8 cellular contexts compared by ENCODE assay signal in genomic region chr11:117907276-117908110, GRCh38. TPM values are rescaled to one million over a fixed set of nuclear protein-coding genes. Genes with fewer than 3 reads are reported as not detected.
DNase-seq lines count a peak whose midpoint lies in the region; ATAC-seq and TF ChIP-seq lines count a peak whose summit lies in the region.

No MANE protein-coding gene starts in this region.

- intact Hi-C loops in Right ventricle myocardium inferior (cut with DNase I) = no loop called here

- no peak overlapping the region for H3K23ac ChIP-seq in trophoblast cell (ENCODE audit: low read length)

- WGBS in trophoblast cell (ENCODE audit: extremely low coverage, insufficient coverage, insufficient read length) = no CpG with 5 or more reads among the region's 24 CpGs
- WGBS in upper lobe of left lung, 2 donors = 45 to 52% methylated on average over 24 of the region's 24 CpGs

- no peaks in the 10 kb centered on the region for H3K9me3 Mint-ChIP-seq in activated naive CD8-positive, alpha-beta T cell treated with anti-CD3 and anti-CD28 coated beads for 36 hours

- no peaks in the 10 kb centered on the region for H3K79me2 ChIP-seq in trophoblast cell (ENCODE audit: control insufficient read depth, insufficient read depth, low read length, poor library complexity)

- no peak overlapping the region for H3K4ac ChIP-seq in trophoblast cell (ENCODE audit: low read depth, low read length)

- H3K4me1 ChIP-seq in SJSA1 (replicated peaks) = no peaks in the 10 kb centered on the region
- peaks cover 10 to 19% of the 10 kb centered on the region in 2 experiments for H3K4me1 ChIP-seq in trophoblast cell (ENCODE audit: control insufficient read depth in 1 of 2, insufficient read depth in 2 of 2, low read length in 2 of 2)
- H3K4me1 ChIP-seq in upper lobe of left lung = peaks cover 3 to 11% (median 5%) of the 10 kb centered on the region in 4 donors

- peak in 1 of 4 donors; percentile 38 for TF ChIP-seq POLR2A in upper lobe of left lung (IDR thresholded peaks at IDR 0.05)

- peak overlapping the region; percentile 71 for H2BK12ac ChIP-seq in trophoblast cell (ENCODE audit: low read length)

- peak overlapping the region; percentile 17 for H3K4me2 ChIP-seq in trophoblast cell (ENCODE audit: low read length)

- H3K18ac ChIP-seq in trophoblast cell (ENCODE audit: low read length) = no peak overlapping the region

- H2AFZ ChIP-seq in trophoblast cell (ENCODE audit: insufficient read depth, low read length, poor library complexity) = no peak overlapping the region

- TF ChIP-seq CTCF in upper lobe of left lung (IDR thresholded peaks at IDR 0.05) = no peak

- H3K4me3 Mint-ChIP-seq in activated naive CD8-positive, alpha-beta T cell treated with anti-CD3 and anti-CD28 coated beads for 36 hours = peak overlapping the region; percentile 70

- H3K27ac ChIP-seq in SJSA1 (no peak overlapping the region), trophoblast cell (ENCODE audit: low read depth, low read length) (no peak overlapping the region), upper lobe of left lung (no peak overlapping the region)

- H3K4me1 Mint-ChIP-seq in activated naive CD8-positive, alpha-beta T cell treated with anti-CD3 and anti-CD28 coated beads for 36 hours = peaks cover 15% of the 10 kb centered on the region

- peaks cover 2% of the 10 kb centered on the region for H3K79me1 ChIP-seq in trophoblast cell (ENCODE audit: low read length)

- H4K91ac ChIP-seq in trophoblast cell (ENCODE audit: low read depth, low read length) = peak overlapping the region; percentile 15

- no peak overlapping the region for H4K8ac ChIP-seq in trophoblast cell (ENCODE audit: low read depth, low read length)

- no peaks in the 10 kb centered on the region for H3K36me3 ChIP-seq in SJSA1
- no peaks in the 10 kb centered on the region for H3K36me3 ChIP-seq in trophoblast cell (ENCODE audit: control insufficient read depth in 1 of 2, insufficient read depth in 2 of 2, low read length in 2 of 2)
- H3K36me3 ChIP-seq in upper lobe of left lung = peaks cover 0 to 2% (median 0%) of the 10 kb centered on the region in 4 donors

- peak overlapping the region; percentile 6 for H2BK5ac ChIP-seq in trophoblast cell (ENCODE audit: low read depth, low read length, poor library complexity)

- H3K4me3 ChIP-seq in SJSA1 (no peak overlapping the region), trophoblast cell (ENCODE audit: low read depth, low read length) (no peak overlapping the region), upper lobe of left lung (no peak overlapping the region)

- TF ChIP-seq EP300 in upper lobe of left lung (IDR thresholded peaks at IDR 0.05) = no peak

- no peak overlapping the region for H2AK5ac ChIP-seq in trophoblast cell (ENCODE audit: low read length)

- H3K27me3 ChIP-seq in SJSA1 (replicated peaks) = no peaks in the 10 kb centered on the region
- H3K27me3 ChIP-seq in trophoblast cell (ENCODE audit: insufficient read depth, low read length) = no peaks in the 10 kb centered on the region
- no peaks in the 10 kb centered on the region for H3K27me3 ChIP-seq in upper lobe of left lung

- H3K27ac Mint-ChIP-seq in activated naive CD8-positive, alpha-beta T cell treated with anti-CD3 and anti-CD28 coated beads for 36 hours = peak overlapping the region; percentile 75

- H3K36me3 Mint-ChIP-seq in activated naive CD8-positive, alpha-beta T cell treated with anti-CD3 and anti-CD28 coated beads for 36 hours = no peaks in the 10 kb centered on the region

- no peaks in the 10 kb centered on the region for H3K27me3 Mint-ChIP-seq in activated naive CD8-positive, alpha-beta T cell treated with anti-CD3 and anti-CD28 coated beads for 36 hours

- ATAC-seq in Right ventricle myocardium inferior (peak; percentile 94), upper lobe of left lung (ENCODE audit: low FRiP score in 2 of 2) (peak; percentile 86 to 98)

- H3K9me3 ChIP-seq in SJSA1 (replicated peaks) = no peaks in the 10 kb centered on the region
- H3K9me3 ChIP-seq in trophoblast cell (ENCODE audit: insufficient read depth, low read depth, low read length) = no peaks in the 10 kb centered on the region
- H3K9me3 ChIP-seq in upper lobe of left lung = no peaks in the 10 kb centered on the region

- no peak overlapping the region for H2BK120ac ChIP-seq in trophoblast cell (ENCODE audit: insufficient read depth, low read length, poor library complexity)

- no peak overlapping the region for H4K12ac ChIP-seq in trophoblast cell (ENCODE audit: low read depth, low read length)

- DNase-seq in GM04504 (ENCODE audit: low read depth) (peak; percentile 31), M059J (ENCODE audit: low read depth) (peak; percentile 88), SJSA1 (ENCODE audit: low read depth in 1 of 2, low spot score in 2 of 2) (peak; percentile 35 to 62), Right ventricle myocardium inferior (ENCODE audit: missing footprints) (peak; percentile 89), trophoblast cell (peak; percentile 83 to 87), upper lobe of left lung (peak; percentile 72 to 95), NCI-H1694 treated with DMSO at 0.1 percent for 48 hours (lab: John Stamatoyannopoulos, UW) (no peak)
- DNase-seq in activated naive CD8-positive, alpha-beta T cell treated with anti-CD3 and anti-CD28 coated beads for 36 hours = peak; percentile 77

- H3K9ac ChIP-seq in trophoblast cell (ENCODE audit: low read length) = no peak overlapping the region

- no peak overlapping the region for H3K14ac ChIP-seq in trophoblast cell (ENCODE audit: low read length)

RNA-seq across cellular contexts. Expression of gene TMPRSS13, which starts 21.7 kb away (rescaled TPM):
- total RNA-seq in M059J (2014; rRNA removed; shearing (Covaris generic)) = not detected in 2 replicates
- not detected in 2 replicates for total RNA-seq in SJSA1 (2014; rRNA removed; shearing (Covaris generic))
- total RNA-seq in activated naive CD8-positive, alpha-beta T cell treated with anti-CD3 and anti-CD28 coated beads for 36 hours = 1 to 10 TPM; 1.9 to 3.4 TPM
- not detected for total RNA-seq in Right ventricle myocardium inferior
- 4.0 and 4.1 TPM in 2 replicates for polyA plus RNA-seq in trophoblast cell (2013)
- total RNA-seq in upper lobe of left lung = 10 to 100 TPM in 2 of 6 donors, 1 to 10 TPM in 4; 4.6 to 26.2 (median 6.1) TPM

RNA-seq across cellular contexts. Expression of gene FXYD6, which starts 31.0 kb away (rescaled TPM):
- 0.12 and 0.86 TPM in 2 replicates for total RNA-seq in M059J (2014; rRNA removed; shearing (Covaris generic))
- total RNA-seq in SJSA1 (2014; rRNA removed; shearing (Covaris generic)) = 0.05 TPM in 1 of 2 replicates, not detected in the other
- under 1 TPM in 1 of 2 experiments, not detected in 1; 0.18 TPM for total RNA-seq in activated naive CD8-positive, alpha-beta T cell treated with anti-CD3 and anti-CD28 coated beads for 36 hours
- 41.2 TPM for total RNA-seq in Right ventricle myocardium inferior
- 4.7 TPM in 2 replicates for polyA plus RNA-seq in trophoblast cell (2013)
- total RNA-seq in upper lobe of left lung = 10 to 100 TPM; 16.2 to 61.4 (median 33.8) TPM
